1 cellular context compared by ENCODE assay signal in genomic region chr5:1826235-1826980, GRCh38.
A peak's percentile ranks its signal among the peaks of the same experiment; 100 is the strongest.
TF ChIP-seq lines count a peak whose summit lies in the region.

No MANE protein-coding gene starts in this region.

TF ChIP-seq in HepG2, 621 proteins besides CTCF, POLR2A, EP300 and RAD21:
- no peak for TF ChIP-seq ZBTB37 (CRISPR knock-in tag; IDR thresholded peaks at IDR 0.05)
- peak; percentile 27 for TF ChIP-seq AGO2 (optimal IDR thresholded peaks at IDR 0.05; ENCODE audit: low read depth, low read length)
- no peak for TF ChIP-seq ZNF800 (CRISPR knock-in tag; IDR thresholded peaks at IDR 0.05)
- no peak for TF ChIP-seq MED1 (CRISPR knock-in tag; IDR thresholded peaks at IDR 0.05)
- no peak for TF ChIP-seq RXRB (CRISPR knock-in tag; IDR thresholded peaks at IDR 0.05; ENCODE audit: borderline replicate concordance)
